Comparison of ENCODE assay signal across 18 cellular contexts in genomic region chr22:26038365-26038764, GRCh38.
DNase-seq lines count a peak whose midpoint lies in the region; ATAC-seq and TF ChIP-seq lines count a peak whose summit lies in the region.
"Had no signal": no experiment of that assay in that cellular context is flagged by ENCODE, and none has a peak within 500 bp of the region (broad histone marks: within the 10 kb centered on the region; RNA-seq: fewer than 3 reads in every experiment).

No MANE protein-coding gene starts in this region.

- peaks cover 36% of the 10 kb centered on the region for H3K9me3 Mint-ChIP-seq in WTC11

- peaks cover 20% of the 10 kb centered on the region for H3K4me1 Mint-ChIP-seq in WTC11

- no peak overlapping the region for H3K4me3 Mint-ChIP-seq in WTC11
- H3K4me3 Mint-ChIP-seq: HFFc6; T-helper 1 cell treated with Interleukin-12 subunit alpha and Interleukin-12 subunit beta and Interleukin-4 antibody, amounts not matched to agents 30 μg/mL and 1 μg/mL, for 36 hours had no signal

- intact Hi-C loops in left colon (cut with DNase I, micrococcal nuclease): no loop called here

- peak; percentile 73 for ATAC-seq in WTC11
- peak; percentile 22 for ATAC-seq in left colon
- ATAC-seq in HG02885 (IDR thresholded peaks at IDR 0.05; ENCODE audit: poor library complexity, unreplicated experiment): no peak

- POLR2A ChIA-PET in WTC11 (lab: Charles Lee): no interaction called here

- CTCF ChIA-PET in WTC11 (lab: Charles Lee): interaction anchor here (0.9 to 1.3 kb wide), 2 partner anchors 27 to 135 kb away, joined by 3 read pairs; no protein-coding TSS in a partner anchor

- DNase-seq in NCI-H748 (lab: John Stamatoyannopoulos, UW; ENCODE audit: unreplicated experiment) (peak; percentile 16), NCI-H748 treated with DMSO at 0.1 percent for 48 hours (lab: John Stamatoyannopoulos, UW) (no peak), NCI-H146 (lab: John Stamatoyannopoulos, UW) (peak; percentile 63), WTC11 (ENCODE audit: low spot score) (no peak), left colon (no peak), NCI-H2081 treated with DMSO at 0.1 percent for 48 hours (lab: John Stamatoyannopoulos, UW) (no peak), Kasumi-1 (lab: John Stamatoyannopoulos, UW) (no peak)
- DNase-seq: DMS79, H7, HFFc6, IMR-90, NCI-H1417 treated with DMSO at 0.1 percent for 48 hours, NCI-H2029, NCI-H226, NCI-H774, SJCRH30 had no signal

- no peak for TF ChIP-seq CTCF in WTC11 (IDR thresholded peaks at IDR 0.05)

- H3K36me3 Mint-ChIP-seq in WTC11: peaks cover 19% of the 10 kb centered on the region

- H3K27ac Mint-ChIP-seq in WTC11: no peak overlapping the region
- H3K27ac Mint-ChIP-seq: HFFc6; T-helper 1 cell treated with Interleukin-12 subunit alpha and Interleukin-12 subunit beta and Interleukin-4 antibody, amounts not matched to agents 30 μg/mL and 1 μg/mL, for 36 hours had no signal

- H3K27me3 Mint-ChIP-seq in WTC11 (ENCODE audit: low read depth): no peaks in the 10 kb centered on the region; the same call in 1 of the 2 replicates

TF ChIP-seq in WTC11, 78 proteins besides CTCF, POLR2A, EP300 and RAD21:
- TF ChIP-seq SMAD3 (CRISPR knock-in tag; IDR thresholded peaks at IDR 0.05; ENCODE audit: borderline replicate concordance) (no peak), ZNF671 (CRISPR knock-in tag; IDR thresholded peaks at IDR 0.05) (no peak), ATF6 (CRISPR knock-in tag; IDR thresholded peaks at IDR 0.05) (no peak), MYBL2 (CRISPR knock-in tag; IDR thresholded peaks at IDR 0.05) (no peak), ZNF317 (CRISPR knock-in tag; IDR thresholded peaks at IDR 0.05; ENCODE audit: borderline replicate concordance, low read depth) (no peak), ZNF232 (CRISPR knock-in tag; IDR thresholded peaks at IDR 0.05) (no peak)

Comparison
In these comparisons a context has a peak if more than half of its experiments do, and no peak if none do; other contexts are left out.
1. DNase-seq: peak in NCI-H748 (single experiment) and NCI-H146 (single experiment); none in NCI-H748 treated with DMSO at 0.1 percent for 48 hours (single experiment), WTC11 (single experiment), left colon (0 of 2), NCI-H2081 treated with DMSO at 0.1 percent for 48 hours (single experiment) and Kasumi-1 (0 of 2).